In the genomic region with DNA sequence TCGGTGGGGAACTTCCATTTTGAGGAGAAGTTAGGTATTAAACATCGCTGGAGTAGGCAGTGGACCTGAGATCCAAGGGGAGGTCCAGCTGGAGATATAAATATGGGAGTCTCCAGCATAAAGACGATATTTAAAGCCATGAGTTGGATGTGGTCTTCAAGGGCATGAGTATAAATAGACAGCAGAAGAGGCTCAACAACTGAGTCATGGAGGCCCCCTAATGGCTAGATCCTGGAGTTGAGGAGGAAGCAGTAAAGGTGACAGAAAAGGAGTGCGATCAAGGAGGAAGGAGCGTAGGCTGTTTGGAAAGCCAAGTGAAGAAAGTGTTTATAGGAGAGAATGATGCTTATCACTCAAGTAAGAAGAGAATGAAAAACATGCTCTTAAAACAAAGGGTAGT, we compare ENCODE assay signal across 17 cellular contexts. TPM values are rescaled to one million over a fixed set of nuclear protein-coding genes. Genes with fewer than 3 reads are reported as not detected.
A peak's percentile ranks its signal among the peaks of the same experiment; 100 is the strongest.
DNase-seq lines count a peak whose midpoint lies in the region; TF ChIP-seq lines count a peak whose summit lies in the region.
"Had no signal": no experiment of that assay in that cellular context is flagged by ENCODE, and none has a peak within 500 bp of the region (broad histone marks: within the 10 kb centered on the region; RNA-seq: fewer than 3 reads in every experiment).

No MANE protein-coding gene starts in this region.

- TF ChIP-seq CTCF in GM12873 (IDR thresholded peaks at IDR 0.05; ENCODE audit: insufficient read depth, low read depth, low read length, missing control alignments) (peak; percentile 28), NB4 (IDR thresholded peaks at IDR 0.05; ENCODE audit: low read depth, low read length) (peak; percentile 30), chondrocyte (IDR thresholded peaks at IDR 0.05) (peak; percentile 13), liver (IDR thresholded peaks at IDR 0.05; ENCODE audit: low read depth, low read length, missing input control) (no peak)

- DNase-seq in NB4 (ENCODE audit: low read depth) (peak; percentile 35), chondrocyte (ENCODE audit: low spot score) (no peak), cerebellum (ENCODE audit: low spot score) (no peak), NCI-H524 treated with DMSO at 0.1 percent for 48 hours (lab: John Stamatoyannopoulos, UW) (no peak), HK-2 (ENCODE audit: unreplicated experiment) (no peak)
- DNase-seq in T-helper 2 cell treated with Interferon-gamma antibody and Interleukin-4, amounts not matched to agents 5 μg/mL and 100 μg/mL, for 36 hours (ENCODE audit: low spot score): no peak
- DNase-seq: activated CD4-positive, alpha-beta T cell treated with anti-CD3 and anti-CD28 coated beads, Interleukin-2, amount 10 ng/mL, durations not matched to agents 7 days and 5 days; activated naive CD4-positive, alpha-beta T cell treated with Interleukin-2 at 50 U/mL for 16 hours; dorsolateral prefrontal cortex; left colon; NCI-H748 treated with DMSO at 0.1 percent for 48 hours; occipital lobe; stimulated activated naive CD8-positive, alpha-beta T cell treated with anti-CD3 and anti-CD28 coated beads, Interleukin-15, amount 100 ng/mL, for 72 hours; upper lobe of left lung had no signal

- H3K4me3 ChIP-seq in NB4 (ENCODE audit: low read depth, low read length) (no peak overlapping the region), liver (ENCODE audit: low read depth in 1 of 3, low read length in 3 of 3) (no peak overlapping the region)
- H3K4me3 ChIP-seq: dorsolateral prefrontal cortex, right atrium auricular region, upper lobe of left lung had no signal

- no peaks in the 10 kb centered on the region for H3K36me3 ChIP-seq in liver (ENCODE audit: control insufficient read depth in 4 of 4, insufficient read depth in 3 of 4, low read depth in 1 of 4, low read length in 3 of 4)
- H3K36me3 ChIP-seq: right atrium auricular region, upper lobe of left lung had no signal

- 72% methylated on average over 5 of the region's 5 CpGs for WGBS in liver

- H3K27ac ChIP-seq in liver (ENCODE audit: low read depth in 1 of 2, low read length in 2 of 2): no peak overlapping the region
- H3K27ac ChIP-seq: dorsolateral prefrontal cortex, right atrium auricular region, upper lobe of left lung had no signal

- TF ChIP-seq POLR2A in NB4 (IDR thresholded peaks at IDR 0.05; ENCODE audit: extremely low read depth, insufficient read length): no peak

- H3K4me1 Mint-ChIP-seq in chondrocyte (ENCODE audit: low read depth): no peaks in the 10 kb centered on the region
- no peaks in the 10 kb centered on the region for H3K4me1 Mint-ChIP-seq in T-helper 2 cell treated with Interferon-gamma antibody and Interleukin-4, amounts not matched to agents 5 μg/mL and 100 μg/mL, for 36 hours (ENCODE audit: low read depth)
- H3K4me1 Mint-ChIP-seq: activated CD4-positive, alpha-beta T cell treated with anti-CD3 and anti-CD28 coated beads, Interleukin-2, amount 10 ng/mL, durations not matched to agents 7 days and 5 days; stimulated activated naive CD8-positive, alpha-beta T cell treated with anti-CD3 and anti-CD28 coated beads, Interleukin-15, amount 100 ng/mL, for 72 hours had no signal

- H3K27me3 ChIP-seq in liver (ENCODE audit: control insufficient read depth in 4 of 4, insufficient read depth in 4 of 4, low read length in 3 of 4): no peaks in the 10 kb centered on the region
- H3K27me3 ChIP-seq: dorsolateral prefrontal cortex, right atrium auricular region, upper lobe of left lung had no signal

- no peaks in the 10 kb centered on the region for H3K27me3 Mint-ChIP-seq in chondrocyte (ENCODE audit: low read depth)
- peaks cover 3% of the 10 kb centered on the region for H3K27me3 Mint-ChIP-seq in T-helper 2 cell treated with Interferon-gamma antibody and Interleukin-4, amounts not matched to agents 5 μg/mL and 100 μg/mL, for 36 hours (ENCODE audit: low read depth)

- no peak overlapping the region for H3K27ac Mint-ChIP-seq in chondrocyte (ENCODE audit: unreplicated experiment)
- no peak overlapping the region for H3K27ac Mint-ChIP-seq in T-helper 2 cell treated with Interferon-gamma antibody and Interleukin-4, amounts not matched to agents 5 μg/mL and 100 μg/mL, for 36 hours
- H3K27ac Mint-ChIP-seq: activated CD4-positive, alpha-beta T cell treated with anti-CD3 and anti-CD28 coated beads, Interleukin-2, amount 10 ng/mL, durations not matched to agents 7 days and 5 days; stimulated activated naive CD8-positive, alpha-beta T cell treated with anti-CD3 and anti-CD28 coated beads, Interleukin-15, amount 100 ng/mL, for 72 hours had no signal

- H3K4me1 ChIP-seq in liver (ENCODE audit: control insufficient read depth in 4 of 4, insufficient read depth in 4 of 4, low read length in 3 of 4): no peaks in the 10 kb centered on the region
- H3K4me1 ChIP-seq: right atrium auricular region, upper lobe of left lung had no signal

- no peaks in the 10 kb centered on the region for H3K9me3 ChIP-seq in liver (ENCODE audit: control insufficient read depth in 4 of 4, low read length in 3 of 4)
- H3K9me3 ChIP-seq: right atrium auricular region, upper lobe of left lung had no signal

- H3K4me3 Mint-ChIP-seq in chondrocyte (ENCODE audit: unreplicated experiment): no peak overlapping the region
- H3K4me3 Mint-ChIP-seq in T-helper 2 cell treated with Interferon-gamma antibody and Interleukin-4, amounts not matched to agents 5 μg/mL and 100 μg/mL, for 36 hours: no peak overlapping the region
- H3K4me3 Mint-ChIP-seq: activated CD4-positive, alpha-beta T cell treated with anti-CD3 and anti-CD28 coated beads, Interleukin-2, amount 10 ng/mL, durations not matched to agents 7 days and 5 days; stimulated activated naive CD8-positive, alpha-beta T cell treated with anti-CD3 and anti-CD28 coated beads, Interleukin-15, amount 100 ng/mL, for 72 hours had no signal

- TF ChIP-seq RAD21 in liver (IDR thresholded peaks at IDR 0.05): peak; percentile 23 to 44

- no peak overlapping the region for H3K9ac ChIP-seq in liver (ENCODE audit: low read depth in 1 of 2, low read length in 2 of 2)

- H3K9me3 Mint-ChIP-seq in chondrocyte (ENCODE audit: low read depth): no peaks in the 10 kb centered on the region
- H3K9me3 Mint-ChIP-seq in T-helper 2 cell treated with Interferon-gamma antibody and Interleukin-4, amounts not matched to agents 5 μg/mL and 100 μg/mL, for 36 hours: no peaks in the 10 kb centered on the region
- H3K9me3 Mint-ChIP-seq: stimulated activated naive CD8-positive, alpha-beta T cell treated with anti-CD3 and anti-CD28 coated beads, Interleukin-15, amount 100 ng/mL, for 72 hours had no signal

- no peaks in the 10 kb centered on the region for H3K36me3 Mint-ChIP-seq in chondrocyte (ENCODE audit: low read depth)
- H3K36me3 Mint-ChIP-seq in T-helper 2 cell treated with Interferon-gamma antibody and Interleukin-4, amounts not matched to agents 5 μg/mL and 100 μg/mL, for 36 hours (ENCODE audit: low read depth): no peaks in the 10 kb centered on the region

TF ChIP-seq in liver, 16 proteins besides CTCF, POLR2A, EP300 and RAD21 (continues in another document):
- TF ChIP-seq EGR1 (IDR thresholded peaks at IDR 0.05; ENCODE audit: low read depth in 2 of 2) (no peak), TAF1 (conservative IDR thresholded peaks at IDR 0.05) (no peak), JUND (IDR thresholded peaks at IDR 0.05) (no peak), HNF4G (IDR thresholded peaks at IDR 0.05) (no peak), FOXA1 (IDR thresholded peaks at IDR 0.05) (no peak)
- TF ChIP-seq, protein P1, sequence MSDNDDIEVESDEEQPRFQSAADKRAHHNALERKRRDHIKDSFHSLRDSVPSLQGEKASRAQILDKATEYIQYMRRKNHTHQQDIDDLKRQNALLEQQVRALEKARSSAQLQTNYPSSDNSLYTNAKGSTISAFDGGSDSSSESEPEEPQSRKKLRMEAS (IDR thresholded peaks at IDR 0.05): no peak
- TF ChIP-seq, protein P2, sequence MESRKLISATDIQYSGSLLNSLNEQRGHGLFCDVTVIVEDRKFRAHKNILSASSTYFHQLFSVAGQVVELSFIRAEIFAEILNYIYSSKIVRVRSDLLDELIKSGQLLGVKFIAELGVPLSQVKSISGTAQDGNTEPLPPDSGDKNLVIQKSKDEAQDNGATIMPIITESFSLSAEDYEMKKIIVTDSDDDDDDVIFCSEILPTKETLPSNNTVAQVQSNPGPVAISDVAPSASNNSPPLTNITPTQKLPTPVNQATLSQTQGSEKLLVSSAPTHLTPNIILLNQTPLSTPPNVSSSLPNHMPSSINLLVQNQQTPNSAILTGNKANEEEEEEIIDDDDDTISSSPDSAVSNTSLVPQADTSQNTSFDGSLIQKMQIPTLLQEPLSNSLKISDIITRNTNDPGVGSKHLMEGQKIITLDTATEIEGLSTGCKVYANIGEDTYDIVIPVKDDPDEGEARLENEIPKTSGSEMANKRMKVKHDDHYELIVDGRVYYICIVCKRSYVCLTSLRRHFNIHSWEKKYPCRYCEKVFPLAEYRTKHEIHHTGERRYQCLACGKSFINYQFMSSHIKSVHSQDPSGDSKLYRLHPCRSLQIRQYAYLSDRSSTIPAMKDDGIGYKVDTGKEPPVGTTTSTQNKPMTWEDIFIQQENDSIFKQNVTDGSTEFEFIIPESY (IDR thresholded peaks at IDR 0.05): no peak
- TF ChIP-seq, protein P3, sequence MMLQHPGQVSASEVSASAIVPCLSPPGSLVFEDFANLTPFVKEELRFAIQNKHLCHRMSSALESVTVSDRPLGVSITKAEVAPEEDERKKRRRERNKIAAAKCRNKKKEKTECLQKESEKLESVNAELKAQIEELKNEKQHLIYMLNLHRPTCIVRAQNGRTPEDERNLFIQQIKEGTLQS (IDR thresholded peaks at IDR 0.05): no peak

RNA-seq across cellular contexts. Expression of a gene that starts 18.1 kb away (rescaled TPM):
- total RNA-seq in chondrocyte (111 to 192 TPM (median 119 TPM) in 3 replicates), liver (10 to 100 TPM in 1 of 2 donors, 1 to 10 TPM in 1; 8.8 to 31.5 TPM), cerebellum (105 TPM)
- polyA plus RNA-seq in liver: 10 to 100 TPM in 1 of 2 donors, 1 to 10 TPM in 1; 4.8 to 13.5 TPM

RNA-seq across cellular contexts. Expression of a gene that starts 24.3 kb away (rescaled TPM):
- total RNA-seq in chondrocyte (771 to 856 TPM (median 807 TPM) in 3 replicates), liver (under 1 TPM; 0.51 to 0.75 TPM), cerebellum (554 TPM)
- polyA plus RNA-seq in liver: 1 to 10 TPM in 1 of 2 donors, under 1 TPM in 1; 0.65 to 2.6 TPM
- total RNA-seq: activated CD4-positive, alpha-beta T cell treated with anti-CD3 and anti-CD28 coated beads, Interleukin-2, amount 10 ng/mL, durations not matched to agents 7 days and 5 days had no signal

Comparison
In these comparisons a context has a peak if more than half of its experiments do, and no peak if none do; other contexts are left out.
1. RNA of a gene that starts 24.3 kb away (total RNA-seq): 771 to 856 TPM in chondrocyte and 554 TPM in cerebellum (single experiment); 0.51 to 0.75 TPM in liver; every median in the first group is over 100 times any median in the second.